ENCODE assay signal across 25 cellular contexts in the genomic region with DNA sequence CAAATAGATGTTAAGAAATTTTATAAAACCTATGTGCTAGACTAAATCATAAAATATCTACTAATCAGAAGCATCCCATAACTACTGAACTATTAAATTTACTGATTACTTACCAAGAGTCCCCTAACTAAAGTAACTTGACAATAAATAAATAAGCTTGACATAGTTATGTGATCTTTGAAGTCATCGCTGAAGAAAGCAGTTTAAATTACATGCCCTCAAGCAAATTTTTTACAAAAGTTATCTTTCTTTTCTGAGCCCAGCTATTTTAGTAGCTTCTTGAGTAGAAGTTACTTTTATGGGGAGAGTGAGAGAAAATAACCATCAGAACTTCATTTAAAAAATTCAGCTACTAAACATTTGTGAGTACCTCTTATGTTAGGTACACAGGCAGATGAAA.
"Had no signal": no experiment of that assay in that cellular context is flagged by ENCODE, and none has a peak within 500 bp of the region (broad histone marks: within the 10 kb centered on the region; RNA-seq: fewer than 3 reads in every experiment).

No MANE protein-coding gene starts in this region.

- H3K27ac ChIP-seq: HL-60, KMS-11, RWPE1, SJCRH30 had no signal

- H3K36me3 Mint-ChIP-seq: T-cell had no signal

- H3K4me3 ChIP-seq: K562, SJCRH30 had no signal

- DNase-seq: Kasumi-1, MV-4-11, NCI-H1048, NCI-H1105, NCI-H1417, NCI-H1436 treated with DMSO at 0.1 percent for 48 hours, NCI-H1694, NCI-H187 treated with DMSO at 0.1 percent for 48 hours, NCI-H2081, NCI-H2107, NCI-H226, NCI-H446, NCI-H510A, NCI-H524 treated with DMSO at 0.1 percent for 48 hours, NCI-H69, NCI-H774, SHP77 treated with DMSO at 0.1 percent for 48 hours, SJCRH30, SW 1271, T-cell had no signal

- H3K4me3 Mint-ChIP-seq: IgD-negative memory B cell, T-cell had no signal

- H3K27ac Mint-ChIP-seq: IgD-negative memory B cell, T-cell had no signal

- H3K4me1 Mint-ChIP-seq: T-cell had no signal

- H3K27me3 ChIP-seq: SJCRH30 had no signal

- ATAC-seq: K562, T-cell had no signal

- H3K36me3 ChIP-seq: SJCRH30 had no signal

- H3K9me3 ChIP-seq: SJCRH30 had no signal
